Comparison of ENCODE assay signal across 9 cellular contexts in genomic region chr5:147369742-147370374, GRCh38.
A peak's percentile ranks its signal among the peaks of the same experiment; 100 is the strongest.
DNase-seq lines count a peak whose midpoint lies in the region; TF ChIP-seq lines count a peak whose summit lies in the region.
"Had no signal": no experiment of that assay in that cellular context is flagged by ENCODE, and none has a peak within 500 bp of the region (broad histone marks: within the 10 kb centered on the region; RNA-seq: fewer than 3 reads in every experiment).

No MANE protein-coding gene starts in this region.

- 25% methylated on average over 2 of the region's 2 CpGs for WGBS in mammary epithelial cell (ENCODE audit: low coverage, missing lambda C conversion rate)

- H3K27ac ChIP-seq in mammary epithelial cell (ENCODE audit: insufficient read depth, low read depth, low read length) (no peak overlapping the region), neural cell (ENCODE audit: low read length) (no peak overlapping the region)

- H3K9ac ChIP-seq in mammary epithelial cell (ENCODE audit: insufficient read depth, low read length) = no peak overlapping the region
- no peak overlapping the region for H3K9ac ChIP-seq in neural cell (ENCODE audit: low read length)

- peak; percentile 11 for DNase-seq in DMS53 treated with DMSO at 0.1 percent for 48 hours (lab: John Stamatoyannopoulos, UW; ENCODE audit: unreplicated experiment)
- DNase-seq in NCI-H1436 (lab: John Stamatoyannopoulos, UW) = peak; percentile 50
- DNase-seq in mammary epithelial cell = no peak
- no peak for DNase-seq in GM10266 (ENCODE audit: extremely low spot score)
- no peak for DNase-seq in HuH-7.5 (ENCODE audit: low spot score)
- DNase-seq in activated T-cell treated with anti-CD3 and anti-CD28 coated beads, Interleukin-2, amount 50 U/mL, for 48 hours = no peak
- no peak for DNase-seq in germinal center (ENCODE audit: low spot score)
- DNase-seq: posterior cingulate gyrus had no signal

- H3K79me2 ChIP-seq in mammary epithelial cell (ENCODE audit: insufficient read depth, low read length) (no peaks in the 10 kb centered on the region), neural cell (replicated peaks; ENCODE audit: insufficient read depth, low read length) (no peaks in the 10 kb centered on the region)

- TF ChIP-seq RAD21 in neural cell (conservative IDR thresholded peaks at IDR 0.05) = peak; percentile 93

- no peaks in the 10 kb centered on the region for H3F3A ChIP-seq in neural cell (ENCODE audit: insufficient read depth, low read length, poor library complexity, severe bottlenecking)

- in situ Hi-C loops in mammary epithelial cell (cut with MboI; ENCODE audit: low sequenced_read_pairs in 2 of 2) = loop anchor here (10.0 to 25.0 kb wide), 2 partner anchors 145 to 833 kb away; no protein-coding TSS in a partner anchor

- intact Hi-C loops in mammary epithelial cell (cut with micrococcal nuclease) = loop anchor here (1.0 to 10.0 kb wide), 4 partner anchors 146 to 405 kb away; no protein-coding TSS in a partner anchor

- TF ChIP-seq CTCF in mammary epithelial cell (conservative IDR thresholded peaks at IDR 0.05 in 1 of 2, IDR thresholded peaks at IDR 0.05 in 1 of 2; ENCODE audit: extremely low read depth in 1 of 2, insufficient read depth in 1 of 2, low read depth in 1 of 2, low read length in 2 of 2) = peak; percentile 63 to 70
- TF ChIP-seq CTCF in neural cell (IDR thresholded peaks at IDR 0.05; ENCODE audit: poor library complexity, severe bottlenecking) = peak; percentile 85
- no peak for TF ChIP-seq CTCF in GM10266 (IDR thresholded peaks at IDR 0.05; ENCODE audit: control insufficient read depth, insufficient read depth, low read depth, missing control alignments)

- no peaks in the 10 kb centered on the region for H3K36me3 ChIP-seq in mammary epithelial cell (ENCODE audit: insufficient read depth, low read length)
- no peaks in the 10 kb centered on the region for H3K36me3 ChIP-seq in neural cell (ENCODE audit: insufficient read depth, low read length)

- BruUV-seq in mammary epithelial cell (replicated peaks; lab: Mats Ljungman, UMichigan) = no TSS peak

- H3K4me1 ChIP-seq in mammary epithelial cell (ENCODE audit: insufficient read depth, low read length) = no peaks in the 10 kb centered on the region

- H4K20me1 ChIP-seq in mammary epithelial cell (ENCODE audit: insufficient read depth, low read length) (no peaks in the 10 kb centered on the region), neural cell (ENCODE audit: insufficient read depth) (no peaks in the 10 kb centered on the region)

- dilution Hi-C loops in mammary epithelial cell (cut with HindIII; ENCODE audit: low sequenced_read_pairs) = loop anchor here (10.0 kb wide), 1 partner anchor 65 kb away; no protein-coding TSS in a partner anchor

- H3K4me3 ChIP-seq in mammary epithelial cell (replicated peaks in 1 of 3; ENCODE audit: insufficient read depth in 1 of 3, low read depth in 2 of 3, low read length in 3 of 3) (no peak overlapping the region), neural cell (ENCODE audit: low read length) (no peak overlapping the region)

- CTCF ChIA-PET in mammary epithelial cell (lab: Charles Lee; ENCODE audit: low non-redundant PET) = interaction anchor here (0.5 to 1.4 kb wide), 6 partner anchors 146 to 836 kb away, joined by 3 to 12 read pairs (median 7); no protein-coding TSS in a partner anchor

- no peaks in the 10 kb centered on the region for H3K9me3 ChIP-seq in mammary epithelial cell (replicated peaks; ENCODE audit: insufficient read depth, low read length)
- H3K9me3 ChIP-seq in neural cell (ENCODE audit: low read length) = no peaks in the 10 kb centered on the region

- TF ChIP-seq EP300 in neural cell (conservative IDR thresholded peaks at IDR 0.05; ENCODE audit: poor library complexity, severe bottlenecking) = no peak

- no peak overlapping the region for H2AFZ ChIP-seq in mammary epithelial cell (ENCODE audit: low read depth, low read length)
- H2AFZ ChIP-seq in neural cell (ENCODE audit: low read depth, low read length) = no peak overlapping the region

- H3K4me2 ChIP-seq in mammary epithelial cell (ENCODE audit: insufficient read depth, low read depth, low read length) = no peak overlapping the region
- H3K4me2 ChIP-seq in neural cell (ENCODE audit: low read length) = no peak overlapping the region

- H3K27me3 ChIP-seq in mammary epithelial cell (ENCODE audit: insufficient read depth, low read length) = peaks cover 3% of the 10 kb centered on the region
- no peaks in the 10 kb centered on the region for H3K27me3 ChIP-seq in neural cell (ENCODE audit: insufficient read depth, low read depth, low read length)

- no peaks in the 10 kb centered on the region for H3K9me2 ChIP-seq in neural cell (ENCODE audit: insufficient read depth, low read length)

TF ChIP-seq in neural cell, 6 proteins besides CTCF, POLR2A, EP300 and RAD21:
- TF ChIP-seq SMC3 (conservative IDR thresholded peaks at IDR 0.05; ENCODE audit: poor library complexity) (peak; percentile 90), TAF1 (IDR thresholded peaks at IDR 0.05; ENCODE audit: low read depth) (no peak), POLR2AphosphoS5 (IDR thresholded peaks at IDR 0.05) (no peak)

Comparison
In these comparisons a context has a peak if more than half of its experiments do, and no peak if none do; other contexts are left out.
1. DNase-seq: peak in DMS53 treated with DMSO at 0.1 percent for 48 hours (single experiment) and NCI-H1436 (single experiment); none in mammary epithelial cell (single experiment), GM10266 (single experiment), HuH-7.5 (single experiment), activated T-cell treated with anti-CD3 and anti-CD28 coated beads, Interleukin-2, amount 50 U/mL, for 48 hours (0 of 2) and germinal center (single experiment).